ENCODE assay signal across 29 cellular contexts in the genomic region with DNA sequence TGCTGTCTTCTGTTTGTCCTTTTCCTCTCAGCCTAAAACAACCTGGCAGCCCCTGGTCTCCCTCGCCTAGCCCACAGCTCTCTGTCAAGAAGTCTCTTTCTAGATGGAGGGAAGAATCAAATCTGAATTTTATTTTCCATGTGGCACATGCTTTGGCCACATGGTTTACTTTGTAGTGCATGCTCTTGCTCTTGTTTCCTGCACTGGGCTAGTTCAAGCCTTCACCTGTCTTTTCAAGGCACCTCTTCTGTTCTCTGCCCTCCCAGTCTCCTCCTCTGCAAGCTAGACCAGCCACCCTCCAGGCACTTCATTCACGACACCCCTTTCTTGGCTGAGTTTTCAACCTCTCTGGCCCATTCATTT. TPM values are rescaled to one million over a fixed set of nuclear protein-coding genes. Genes with fewer than 3 reads are reported as not detected.
"Had no signal": no experiment of that assay in that cellular context is flagged by ENCODE, and none has a peak within 500 bp of the region (broad histone marks: within the 10 kb centered on the region; RNA-seq: fewer than 3 reads in every experiment).

No MANE protein-coding gene starts in this region.

- H3K4me3 ChIP-seq: gastrocnemius medialis, psoas muscle, spleen, suprapubic skin, tibial nerve had no signal

- H3K36me3 ChIP-seq: gastrocnemius medialis, spleen, suprapubic skin, tibial nerve had no signal

- H3K9me3 Mint-ChIP-seq: activated CD4-positive, alpha-beta memory T cell treated with anti-CD3 and anti-CD28 coated beads for 36 hours; activated naive CD4-positive, alpha-beta T cell treated with anti-CD3 and anti-CD28 coated beads, Interleukin-2, amount 50 U/mL, for 24 hours; activated naive CD8-positive, alpha-beta T cell treated with anti-CD3 and anti-CD28 coated beads, Interleukin-2, amount 50 U/mL, for 24 hours; activated T-helper 17 cell treated with anti-CD3 and anti-CD28 coated beads, Interleukin-2, amount 50 U/mL, for 72 hours; central memory CD8-positive, alpha-beta T cell; memory B cell; naive thymus-derived CD4-positive, alpha-beta T cell; neural crest cell had no signal

- H3K4me1 Mint-ChIP-seq: activated naive CD4-positive, alpha-beta T cell treated with anti-CD3 and anti-CD28 coated beads, Interleukin-2, amount 50 U/mL, for 24 hours had no signal

- H3K36me3 Mint-ChIP-seq: activated CD4-positive, alpha-beta memory T cell treated with anti-CD3 and anti-CD28 coated beads for 36 hours; activated naive CD4-positive, alpha-beta T cell treated with anti-CD3 and anti-CD28 coated beads, Interleukin-2, amount 50 U/mL, for 24 hours; memory B cell; naive thymus-derived CD4-positive, alpha-beta T cell had no signal

- H3K27ac ChIP-seq: epithelial cell of prostate, gastrocnemius medialis, parathyroid adenoma, psoas muscle, spleen, suprapubic skin, tibial nerve, VCaP had no signal

- H3K4me3 Mint-ChIP-seq: activated CD4-positive, alpha-beta memory T cell treated with anti-CD3 and anti-CD28 coated beads for 36 hours; activated naive CD4-positive, alpha-beta T cell treated with anti-CD3 and anti-CD28 coated beads, Interleukin-2, amount 50 U/mL, for 24 hours; activated naive CD8-positive, alpha-beta T cell treated with anti-CD3 and anti-CD28 coated beads, Interleukin-2, amount 50 U/mL, for 24 hours; activated T-helper 17 cell treated with anti-CD3 and anti-CD28 coated beads, Interleukin-2, amount 50 U/mL, for 72 hours; central memory CD8-positive, alpha-beta T cell; memory B cell; neural crest cell had no signal

- H3K27ac Mint-ChIP-seq: activated CD4-positive, alpha-beta memory T cell treated with anti-CD3 and anti-CD28 coated beads for 36 hours; activated naive CD4-positive, alpha-beta T cell treated with anti-CD3 and anti-CD28 coated beads, Interleukin-2, amount 50 U/mL, for 24 hours; activated naive CD8-positive, alpha-beta T cell treated with anti-CD3 and anti-CD28 coated beads, Interleukin-2, amount 50 U/mL, for 24 hours; activated T-helper 17 cell treated with anti-CD3 and anti-CD28 coated beads, Interleukin-2, amount 50 U/mL, for 72 hours; memory B cell; naive thymus-derived CD4-positive, alpha-beta T cell had no signal

- DNase-seq: activated CD4-positive, alpha-beta memory T cell treated with anti-CD3 and anti-CD28 coated beads for 36 hours; activated CD4-positive, alpha-beta T cell treated with anti-CD3 and anti-CD28 coated beads for 48 hours; activated CD8-positive, alpha-beta memory T cell treated with anti-CD3 and anti-CD28 coated beads, Interleukin-2, amount 50 U/mL, for 4 hours; activated gamma-delta T cell treated with Interleukin-2 at 50 U/mL for 16 hours; activated naive CD8-positive, alpha-beta T cell treated with anti-CD3 and anti-CD28 coated beads, Interleukin-2, amount 50 U/mL, for 24 hours; activated T-cell treated with anti-CD3 and anti-CD28 coated beads, Interleukin-2, amount 50 U/mL, for 1 hour; amygdala; dermis blood vessel endothelial cell; effector CD4-positive, alpha-beta T cell; gastrocnemius medialis; glutamatergic neuron; midbrain; naive thymus-derived CD4-positive, alpha-beta T cell; occipital lobe; psoas muscle; spleen; stimulated activated naive CD4-positive, alpha-beta T cell had no signal

- H3K27me3 ChIP-seq: gastrocnemius medialis had no signal

- H3K4me1 ChIP-seq: parathyroid adenoma had no signal

- H3K79me2 ChIP-seq: parathyroid adenoma had no signal

- H2AFZ ChIP-seq: parathyroid adenoma had no signal

- ATAC-seq: activated CD4-positive, CD25-positive, alpha-beta regulatory T cell treated with anti-CD3 and anti-CD28 coated beads, Interleukin-2, amount 50 U/mL, for 24 hours; activated naive CD8-positive, alpha-beta T cell treated with anti-CD3 and anti-CD28 coated beads, Interleukin-2, amount 50 U/mL, for 24 hours; activated T-helper 17 cell treated with anti-CD3 and anti-CD28 coated beads, Interleukin-2, amount 50 U/mL, for 72 hours; gastrocnemius medialis; naive thymus-derived CD4-positive, alpha-beta T cell; psoas muscle had no signal

- H3K9me3 ChIP-seq: gastrocnemius medialis, psoas muscle, spleen, suprapubic skin, tibial nerve had no signal

RNA-seq across cellular contexts. Expression of a gene that starts 7.6 kb away (rescaled TPM):
- total RNA-seq: activated T-helper 17 cell treated with anti-CD3 and anti-CD28 coated beads, Interleukin-2, amount 50 U/mL, for 72 hours; dermis blood vessel endothelial cell; naive thymus-derived CD4-positive, alpha-beta T cell; T-helper 1 cell treated with Interleukin-12 subunit alpha and Interleukin-12 subunit beta and Interleukin-4 antibody, amounts not matched to agents 30 ng/mL and 1 ng/mL, for 36 hours had no signal
- polyA plus RNA-seq: naive thymus-derived CD4-positive, alpha-beta T cell had no signal
